ENCODE assay signal across 36 cellular contexts in the genomic region with DNA sequence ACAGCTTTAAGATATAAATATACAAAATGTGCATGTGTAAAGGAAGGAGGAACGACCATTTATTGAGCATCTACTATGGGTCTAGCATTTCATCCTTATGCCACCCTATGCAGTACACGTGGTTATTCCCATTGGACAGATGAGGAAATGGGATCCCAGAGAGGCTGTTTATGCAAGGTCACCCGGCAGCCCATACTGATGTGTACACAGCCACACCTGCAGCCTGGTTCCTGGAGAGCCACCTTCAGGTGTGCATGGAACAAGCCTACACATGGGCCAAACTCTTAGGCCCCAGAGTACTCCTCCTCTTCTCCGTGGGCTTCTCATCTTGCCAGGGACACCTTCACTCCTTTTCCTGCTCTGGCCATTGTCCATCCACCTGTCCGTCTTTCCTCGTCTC.
"Had no signal": no experiment of that assay in that cellular context is flagged by ENCODE, and none has a peak within 500 bp of the region (broad histone marks: within the 10 kb centered on the region; RNA-seq: fewer than 3 reads in every experiment).

No MANE protein-coding gene starts in this region.

- DNase-seq: activated B cell treated with CpG ODN at 0.5 μM for 24 hours; activated CD4-positive, alpha-beta memory T cell treated with anti-CD3 and anti-CD28 coated beads for 36 hours; activated CD4-positive, alpha-beta T cell treated with anti-CD3 and anti-CD28 coated beads for 4 hours; activated CD4-positive, alpha-beta T cell treated with anti-CD3 and anti-CD28 coated beads, Interleukin-2, amount 50 U/mL, for 1 hour; activated CD4-positive, CD25-positive, alpha-beta regulatory T cell treated with anti-CD3 and anti-CD28 coated beads, Interleukin-2, amount 50 U/mL, for 72 hours; activated CD8-positive, alpha-beta memory T cell treated with anti-CD3 and anti-CD28 coated beads, Interleukin-2, amount 50 U/mL, for 4 hours; activated gamma-delta T cell treated with Interleukin-2 at 50 U/mL for 16 hours; activated naive CD4-positive, alpha-beta T cell treated with anti-CD3 and anti-CD28 coated beads, Interleukin-2, amount 10 ng/mL, durations not matched to agents 7 days and 5 days; activated T-cell treated with anti-CD3 and anti-CD28 coated beads for 4 hours; activated T-cell treated with anti-CD3 and anti-CD28 coated beads, Interleukin-2, amount 50 U/mL, for 4 hours; amniotic stem cell; Karpas-422; KBM-7; NCI-H1436; NCI-H1694; NCI-H1930; NCI-H2107; NCI-H2171 treated with DMSO at 0.1 percent for 48 hours; NCI-H2227 treated with DMSO at 0.1 percent for 48 hours; NCI-H446; NCI-H510A treated with DMSO at 0.1 percent for 48 hours; NCI-H526 treated with DMSO at 0.1 percent for 48 hours; NCI-H774; NK-92 treated with Interleukin-12 subunit alpha and Interleukin-12 subunit beta, amount 100 ng/mL, for 24 hours; PC-9; Right ventricle myocardium superior; SW 1271; T-helper 1 cell; T-helper 2 cell; T-helper 9 cell had no signal

- H2AFZ ChIP-seq: PC-9 had no signal

- ATAC-seq: activated T-cell treated with anti-CD3 and anti-CD28 coated beads, Interleukin-2, amount 50 U/mL, for 4 hours had no signal

- H3K4me3 ChIP-seq: cardiac muscle cell, PC-9 had no signal

- H3K4me2 ChIP-seq: PC-9 had no signal

- H3K4me1 Mint-ChIP-seq: activated B cell treated with CpG ODN at 0.5 μM for 24 hours; activated naive CD4-positive, alpha-beta T cell treated with anti-CD3 and anti-CD28 coated beads, Interleukin-2, amount 10 ng/mL, durations not matched to agents 7 days and 5 days; IgD-negative memory B cell had no signal

- H3K9me3 Mint-ChIP-seq: activated CD4-positive, alpha-beta memory T cell treated with anti-CD3 and anti-CD28 coated beads for 36 hours; activated naive CD4-positive, alpha-beta T cell treated with anti-CD3 and anti-CD28 coated beads, Interleukin-2, amount 10 ng/mL, durations not matched to agents 7 days and 5 days; activated T-cell treated with anti-CD3 and anti-CD28 coated beads, Interleukin-2, amount 50 U/mL, for 4 hours; activated T-helper 1 cell treated with anti-CD3 and anti-CD28 coated beads, Interleukin-12 subunit alpha, Interleukin-12 subunit beta, Interleukin-2, Interleukin-4 antibody, amounts not matched to agents 30 ng/mL and 10 ng/mL and 1 ng/mL, durations not matched to agents 14 hours and 24 hours and 36 hours had no signal

- H3K36me3 Mint-ChIP-seq: activated CD4-positive, alpha-beta memory T cell treated with anti-CD3 and anti-CD28 coated beads for 36 hours; activated naive CD4-positive, alpha-beta T cell treated with anti-CD3 and anti-CD28 coated beads, Interleukin-2, amount 10 ng/mL, durations not matched to agents 7 days and 5 days; activated naive CD8-positive, alpha-beta T cell; IgD-negative memory B cell had no signal

- H3K27ac ChIP-seq: cardiac muscle cell, PC-9, RWPE1, VCaP had no signal

- H3K27ac Mint-ChIP-seq: activated B cell treated with CpG ODN at 0.5 μM for 24 hours; activated CD4-positive, alpha-beta memory T cell treated with anti-CD3 and anti-CD28 coated beads for 36 hours; activated naive CD4-positive, alpha-beta T cell treated with anti-CD3 and anti-CD28 coated beads, Interleukin-2, amount 10 ng/mL, durations not matched to agents 7 days and 5 days; activated naive CD8-positive, alpha-beta T cell; activated T-helper 1 cell treated with anti-CD3 and anti-CD28 coated beads, Interleukin-12 subunit alpha, Interleukin-12 subunit beta, Interleukin-2, Interleukin-4 antibody, amounts not matched to agents 30 ng/mL and 10 ng/mL and 1 ng/mL, durations not matched to agents 14 hours and 24 hours and 36 hours had no signal

- H3K36me3 ChIP-seq: cardiac muscle cell had no signal

- H3K4me3 Mint-ChIP-seq: activated B cell treated with CpG ODN at 0.5 μM for 24 hours; activated CD4-positive, alpha-beta memory T cell treated with anti-CD3 and anti-CD28 coated beads for 36 hours; activated naive CD4-positive, alpha-beta T cell treated with anti-CD3 and anti-CD28 coated beads, Interleukin-2, amount 10 ng/mL, durations not matched to agents 7 days and 5 days; activated naive CD8-positive, alpha-beta T cell; activated T-cell treated with anti-CD3 and anti-CD28 coated beads, Interleukin-2, amount 50 U/mL, for 4 hours; activated T-helper 1 cell treated with anti-CD3 and anti-CD28 coated beads, Interleukin-12 subunit alpha, Interleukin-12 subunit beta, Interleukin-2, Interleukin-4 antibody, amounts not matched to agents 30 ng/mL and 10 ng/mL and 1 ng/mL, durations not matched to agents 14 hours and 24 hours and 36 hours; IgD-negative memory B cell had no signal

- H3K27me3 ChIP-seq: cardiac muscle cell had no signal
